Comparison of ENCODE assay signal across 9 cellular contexts in genomic region chr7:27873981-27874957, GRCh38.
DNase-seq lines count a peak whose midpoint lies in the region; ATAC-seq and TF ChIP-seq lines count a peak whose summit lies in the region.
"Had no signal": no experiment of that assay in that cellular context is flagged by ENCODE, and none has a peak within 500 bp of the region (broad histone marks: within the 10 kb centered on the region; RNA-seq: fewer than 3 reads in every experiment).

No MANE protein-coding gene starts in this region.

- no peaks in the 10 kb centered on the region for H3K9me3 Mint-ChIP-seq in naive B cell

- H3K9me2 ChIP-seq in PC-9 (ENCODE audit: insufficient read depth) (no peaks in the 10 kb centered on the region), MM.1S (replicated peaks; ENCODE audit: insufficient read depth, low read length) (no peaks in the 10 kb centered on the region)

- POLR2A ChIA-PET in PC-9 (lab: Charles Lee; ENCODE audit: unreplicated experiment) = interaction anchor here (0.6 kb wide), 1 partner anchor 234 kb away, joined by 3 read pairs; no protein-coding TSS in a partner anchor

- H3K9me3 ChIP-seq in PC-9 (ENCODE audit: insufficient read depth, low read depth) = no peaks in the 10 kb centered on the region
- no peaks in the 10 kb centered on the region for H3K9me3 ChIP-seq in fibroblast of lung (ENCODE audit: control insufficient read depth, insufficient read depth, low read depth, low read length)
- no peaks in the 10 kb centered on the region for H3K9me3 ChIP-seq in MM.1S (replicated peaks; ENCODE audit: insufficient read depth, low read length)

- CTCF ChIA-PET in PC-9 (lab: Charles Lee) = interaction anchor here (0.6 kb wide), 1 partner anchor 547 kb away, joined by 3 read pairs; no protein-coding TSS in a partner anchor

- ATAC-seq in naive B cell (ENCODE audit: low read depth in 2 of 2) = no peak
- no peak for ATAC-seq in GM21786 (IDR thresholded peaks at IDR 0.05; ENCODE audit: unreplicated experiment)
- no peak for ATAC-seq in HG03045 (IDR thresholded peaks at IDR 0.05; ENCODE audit: unreplicated experiment)

- TF ChIP-seq CTCF in AG10803 (conservative IDR thresholded peaks at IDR 0.05; ENCODE audit: low read length) (no peak), PC-9 (conservative IDR thresholded peaks at IDR 0.05) (no peak), fibroblast of lung (conservative IDR thresholded peaks at IDR 0.05 in 1 of 2, IDR thresholded peaks at IDR 0.05 in 1 of 2; ENCODE audit: low read depth in 1 of 2, low read length in 2 of 2) (no peak), MM.1S (IDR thresholded peaks at IDR 0.05; ENCODE audit: low read length) (no peak)

- H3K4me2 ChIP-seq in PC-9 (no peak overlapping the region), fibroblast of lung (ENCODE audit: extremely low read depth, insufficient read depth, low read length) (no peak overlapping the region), MM.1S (ENCODE audit: low read depth, low read length) (no peak overlapping the region)

- H3K4me3 Mint-ChIP-seq in naive B cell = no peak overlapping the region

- peaks cover 10 to 18% of the 10 kb centered on the region in 2 donors for H3K36me3 Mint-ChIP-seq in naive B cell

- H3K27ac Mint-ChIP-seq in naive B cell = peak overlapping the region in 4 of 6 donors; percentile 7 to 87 (median 54)

- H3K27ac ChIP-seq in PC-9 (no peak overlapping the region), fibroblast of lung (ENCODE audit: insufficient read depth, low read length) (no peak overlapping the region), MM.1S (ENCODE audit: low read length) (no peak overlapping the region)

- no peaks in the 10 kb centered on the region for H3K36me3 ChIP-seq in PC-9 (ENCODE audit: low read depth)
- no peaks in the 10 kb centered on the region for H3K36me3 ChIP-seq in fibroblast of lung (ENCODE audit: control insufficient read depth, insufficient read depth, low read length)
- H3K36me3 ChIP-seq in MM.1S (replicated peaks; ENCODE audit: insufficient read depth, low read length) = no peaks in the 10 kb centered on the region

- H3K79me2 ChIP-seq in PC-9 (ENCODE audit: low read depth) (no peaks in the 10 kb centered on the region), fibroblast of lung (ENCODE audit: control insufficient read depth, insufficient read depth, low read length) (no peaks in the 10 kb centered on the region), MM.1S (ENCODE audit: low read length) (no peaks in the 10 kb centered on the region)

- H4K20me1 ChIP-seq in PC-9 (ENCODE audit: insufficient read depth) (no peaks in the 10 kb centered on the region), fibroblast of lung (ENCODE audit: control insufficient read depth, extremely low read depth, insufficient read depth, low read length) (no peaks in the 10 kb centered on the region), MM.1S (ENCODE audit: insufficient read depth, low read length) (no peaks in the 10 kb centered on the region)

- no peaks in the 10 kb centered on the region for H3K27me3 Mint-ChIP-seq in naive B cell

- H2AFZ ChIP-seq in PC-9 (no peak overlapping the region), fibroblast of lung (ENCODE audit: low read length) (no peak overlapping the region), MM.1S (ENCODE audit: low read length) (no peak overlapping the region)

- peaks cover 14 to 24% (median 16%) of the 10 kb centered on the region in 3 donors for H3K4me1 Mint-ChIP-seq in naive B cell

- intact Hi-C loops in PC-9 (cut with micrococcal nuclease; ENCODE audit: unreplicated experiment) = no loop called here

- no peaks in the 10 kb centered on the region for H3K27me3 ChIP-seq in PC-9 (ENCODE audit: insufficient read depth, low read depth)
- H3K27me3 ChIP-seq in fibroblast of lung (ENCODE audit: control insufficient read depth, insufficient read depth, low read length) = no peaks in the 10 kb centered on the region
- no peaks in the 10 kb centered on the region for H3K27me3 ChIP-seq in MM.1S (replicated peaks; ENCODE audit: insufficient read depth, low read length)

- H3K4me3 ChIP-seq in AG10803 (ENCODE audit: low read length) = no peak overlapping the region
- H3K4me3 ChIP-seq in PC-9 = no peak overlapping the region
- no peak overlapping the region for H3K4me3 ChIP-seq in fibroblast of lung (replicated peaks in 1 of 4; ENCODE audit: control extremely low read depth in 1 of 4, insufficient read depth in 1 of 4, low read depth in 3 of 4, low read length in 4 of 4)
- no peak overlapping the region for H3K4me3 ChIP-seq in MM.1S (ENCODE audit: low read length)

- H3F3A ChIP-seq in PC-9 (ENCODE audit: insufficient read depth, low read depth) = no peaks in the 10 kb centered on the region
- H3F3A ChIP-seq in MM.1S (ENCODE audit: insufficient read depth, low read length) = no peaks in the 10 kb centered on the region

- H3K4me1 ChIP-seq in PC-9 (replicated peaks; ENCODE audit: insufficient read depth) (no peaks in the 10 kb centered on the region), fibroblast of lung (ENCODE audit: control insufficient read depth, extremely low read depth, insufficient read depth, low read length) (peaks cover 5% of the 10 kb centered on the region), MM.1S (ENCODE audit: low read length) (no peaks in the 10 kb centered on the region)

- DNase-seq in AG10803 (ENCODE audit: low read depth) (peak; percentile 72), PC-9 (peak; percentile 35 to 78), fibroblast of lung (ENCODE audit: low read depth in 2 of 2) (peak; percentile 34 to 50), naive B cell (no peak), SW 1271 (lab: John Stamatoyannopoulos, UW) (no peak), MM.1S (no peak)
- DNase-seq: Karpas-422 had no signal

- H3K9ac ChIP-seq in fibroblast of lung (ENCODE audit: insufficient read depth, low read length) (no peak overlapping the region), MM.1S (ENCODE audit: low read length) (no peak overlapping the region)

- no TSS peak for BruUV-seq in PC-9 (replicated peaks; lab: Mats Ljungman, UMichigan)

Comparison
In these comparisons a context has a peak if more than half of its experiments do, and no peak if none do; other contexts are left out.
1. DNase-seq: peak in AG10803 (single experiment), PC-9 (2 of 2) and fibroblast of lung (2 of 2); none in naive B cell (single experiment), SW 1271 (0 of 2) and MM.1S (single experiment).